Comparison of ENCODE assay signal across 8 cellular contexts in genomic region chr5:83927140-83927733, GRCh38.
A peak's percentile ranks its signal among the peaks of the same experiment; 100 is the strongest.
DNase-seq lines count a peak whose midpoint lies in the region; ATAC-seq and TF ChIP-seq lines count a peak whose summit lies in the region.

No MANE protein-coding gene starts in this region.

- no peak overlapping the region for H3K4me3 Mint-ChIP-seq in activated CD8-positive, alpha-beta memory T cell treated with anti-CD3 and anti-CD28 coated beads, Interleukin-2, amount 10 ng/mL, durations not matched to agents 7 days and 5 days
- no peak overlapping the region for H3K4me3 Mint-ChIP-seq in osteocyte (ENCODE audit: unreplicated experiment)

- TF ChIP-seq CTCF in osteocyte (IDR thresholded peaks at IDR 0.05) = peak; percentile 82

- no peaks in the 10 kb centered on the region for H3K4me1 Mint-ChIP-seq in activated CD8-positive, alpha-beta memory T cell treated with anti-CD3 and anti-CD28 coated beads, Interleukin-2, amount 10 ng/mL, durations not matched to agents 7 days and 5 days
- H3K4me1 Mint-ChIP-seq in osteocyte (ENCODE audit: unreplicated experiment) = peaks cover 75% of the 10 kb centered on the region

- CTCF ChIA-PET in activated CD8-positive, alpha-beta memory T cell treated with anti-CD3 and anti-CD28 coated beads, Interleukin-2, amount 10 ng/mL, durations not matched to agents 7 days and 5 days (lab: Charles Lee) = interaction anchor here (0.9 to 2.7 kb wide), 7 partner anchors 10 to 117 kb away, joined by 3 to 10 read pairs (median 3); no protein-coding TSS in a partner anchor

- H3K27ac Mint-ChIP-seq in activated CD8-positive, alpha-beta memory T cell treated with anti-CD3 and anti-CD28 coated beads, Interleukin-2, amount 10 ng/mL, durations not matched to agents 7 days and 5 days = no peak overlapping the region
- no peak overlapping the region for H3K27ac Mint-ChIP-seq in osteocyte (ENCODE audit: unreplicated experiment)

- DNase-seq in activated CD8-positive, alpha-beta memory T cell treated with anti-CD3 and anti-CD28 coated beads for 24 hours = peak; percentile 64
- DNase-seq in activated CD8-positive, alpha-beta memory T cell treated with anti-CD3 and anti-CD28 coated beads, Interleukin-2, amount 10 ng/mL, durations not matched to agents 7 days and 5 days = no peak
- DNase-seq in HCEC 1CT (peak; percentile 61), NCI-H1694 (lab: John Stamatoyannopoulos, UW) (peak; percentile 9), foreskin melanocyte (peak; percentile 53), osteocyte (ENCODE audit: extremely low spot score, unreplicated experiment) (peak; percentile 89)
- DNase-seq in activated CD8-positive, alpha-beta memory T cell treated with anti-CD3 and anti-CD28 coated beads, Interleukin-2, amount 50 U/mL, for 48 hours = peak; percentile 66

- no peaks in the 10 kb centered on the region for H3K27me3 Mint-ChIP-seq in activated CD8-positive, alpha-beta memory T cell treated with anti-CD3 and anti-CD28 coated beads, Interleukin-2, amount 10 ng/mL, durations not matched to agents 7 days and 5 days
- H3K27me3 Mint-ChIP-seq in osteocyte (ENCODE audit: unreplicated experiment) = no peaks in the 10 kb centered on the region

- ATAC-seq in activated CD8-positive, alpha-beta memory T cell treated with anti-CD3 and anti-CD28 coated beads, Interleukin-2, amount 10 ng/mL, durations not matched to agents 7 days and 5 days = no peak
- ATAC-seq in HG02571 (IDR thresholded peaks at IDR 0.05; ENCODE audit: unreplicated experiment) = no peak

- H3K9me3 Mint-ChIP-seq in activated CD8-positive, alpha-beta memory T cell treated with anti-CD3 and anti-CD28 coated beads, Interleukin-2, amount 10 ng/mL, durations not matched to agents 7 days and 5 days (ENCODE audit: low read depth) = no peaks in the 10 kb centered on the region
- H3K9me3 Mint-ChIP-seq in osteocyte (ENCODE audit: unreplicated experiment) = peaks cover 4% of the 10 kb centered on the region

- H3K36me3 Mint-ChIP-seq in activated CD8-positive, alpha-beta memory T cell treated with anti-CD3 and anti-CD28 coated beads, Interleukin-2, amount 10 ng/mL, durations not matched to agents 7 days and 5 days = no peaks in the 10 kb centered on the region
- H3K36me3 Mint-ChIP-seq in osteocyte (ENCODE audit: unreplicated experiment) = peaks cover 3% of the 10 kb centered on the region
